In genomic region chr9:109868222-109868621, GRCh38 we compare ENCODE assay signal across 19 cellular contexts.
DNase-seq lines count a peak whose midpoint lies in the region; ATAC-seq and TF ChIP-seq lines count a peak whose summit lies in the region.
"Had no signal": no experiment of that assay in that cellular context is flagged by ENCODE, and none has a peak within 500 bp of the region (broad histone marks: within the 10 kb centered on the region; RNA-seq: fewer than 3 reads in every experiment).

No MANE protein-coding gene starts in this region.

- peaks cover 14 to 21% (median 15%) of the 10 kb centered on the region in 3 donors for H3K4me1 ChIP-seq in skeletal muscle tissue (ENCODE audit: control insufficient read depth in 3 of 3, insufficient read depth in 3 of 3, low read length in 3 of 3)
- H3K4me1 ChIP-seq: HAP-1 had no signal

- DNase-seq in SK-MEL-5 (ENCODE audit: low read depth, low spot score) (peak; percentile 11), dorsolateral prefrontal cortex (peak in 7 of 10 donors; percentile 47 to 74 (median 67)), hepatic stellate cell (ENCODE audit: low spot score) (peak; percentile 24), HUDEP-2 (lab: John Stamatoyannopoulos, UW; ENCODE audit: unreplicated experiment in 76 of 76) (no peak), middle frontal gyrus (ENCODE audit: extremely low spot score, low spot score) (no peak)
- no peak for DNase-seq in activated T-cell treated with anti-CD3 and anti-CD28 coated beads, Interleukin-2, amount 50 U/mL, for 1 hour
- DNase-seq: activated CD4-positive, alpha-beta T cell treated with anti-CD3 and anti-CD28 coated beads for 36 hours; activated naive CD8-positive, alpha-beta T cell treated with anti-CD3 and anti-CD28 coated beads for 36 hours; DND-41; MM.1S; NCI-H2081 treated with DMSO at 0.1 percent for 48 hours; NCI-H774; stomach; T-helper 2 cell had no signal

- H3K27me3 ChIP-seq in dorsolateral prefrontal cortex (no peaks in the 10 kb centered on the region), skeletal muscle tissue (ENCODE audit: control insufficient read depth in 3 of 3, insufficient read depth in 3 of 3, low read length in 3 of 3) (no peaks in the 10 kb centered on the region)
- H3K27me3 ChIP-seq: ovary, stomach had no signal

- H3K27ac ChIP-seq in dorsolateral prefrontal cortex = peak overlapping the region; percentile 52 to 99 (median 94)
- no peak overlapping the region for H3K27ac ChIP-seq in skeletal muscle tissue (ENCODE audit: low read depth, low read length)
- H3K27ac ChIP-seq: stomach had no signal

- TF ChIP-seq CTCF in dorsolateral prefrontal cortex (IDR thresholded peaks at IDR 0.05 in 54 of 56, conservative IDR thresholded peaks at IDR 0.05 in 2 of 56; ENCODE audit: low read depth in 1 of 56, partially characterized antibody in 56 of 56) = no peak

- ATAC-seq in HG03139 (IDR thresholded peaks at IDR 0.05; ENCODE audit: unreplicated experiment) = no peak
- ATAC-seq: activated CD4-positive, alpha-beta T cell treated with anti-CD3 and anti-CD28 coated beads for 36 hours; HepG2 had no signal

- H3K4me3 ChIP-seq in dorsolateral prefrontal cortex (peak overlapping the region; percentile 36 to 74 (median 55)), skeletal muscle tissue (ENCODE audit: low read length in 3 of 3) (peak overlapping the region in 2 of 3 donors; percentile 37 to 49)
- H3K4me3 ChIP-seq: HAP-1, ovary, stomach had no signal

- peak overlapping the region in 2 of 3 donors; percentile 54 to 71 for H3K9ac ChIP-seq in skeletal muscle tissue (ENCODE audit: low read depth in 1 of 3, low read length in 3 of 3)

- H3K9me3 ChIP-seq in skeletal muscle tissue (ENCODE audit: control insufficient read depth in 3 of 3, low read length in 3 of 3) = peaks cover 0 to 5% (median 0%) of the 10 kb centered on the region in 3 donors
- H3K9me3 ChIP-seq: HAP-1, ovary, stomach had no signal

- intact Hi-C loops in dorsolateral prefrontal cortex (cut with DNase I) = no loop called here

- in situ Hi-C loops in SK-MEL-5 (cut with HindIII; ENCODE audit: low pct_unique_long_range_greater_than_20kb, low sequenced_read_pairs) = no loop called here

- no peaks in the 10 kb centered on the region for H3K36me3 ChIP-seq in skeletal muscle tissue (ENCODE audit: control insufficient read depth in 3 of 3, insufficient read depth in 3 of 3, low read length in 3 of 3)
- H3K36me3 ChIP-seq: HAP-1, ovary, stomach had no signal

Comparison
In these comparisons a context has a peak if more than half of its experiments do, and no peak if none do; other contexts are left out.
1. DNase-seq: peak in SK-MEL-5 (single experiment), dorsolateral prefrontal cortex (7 of 10) and hepatic stellate cell (single experiment); none in HUDEP-2 (0 of 76), middle frontal gyrus (single experiment) and activated T-cell treated with anti-CD3 and anti-CD28 coated beads, Interleukin-2, amount 50 U/mL, for 1 hour (single experiment).